19 cellular contexts compared by ENCODE assay signal in genomic region chr16:12290868-12291267, GRCh38.
DNase-seq lines count a peak whose midpoint lies in the region; ATAC-seq and TF ChIP-seq lines count a peak whose summit lies in the region.
"Had no signal": no experiment of that assay in that cellular context is flagged by ENCODE, and none has a peak within 500 bp of the region (broad histone marks: within the 10 kb centered on the region; RNA-seq: fewer than 3 reads in every experiment).

No MANE protein-coding gene starts in this region.

- DNase-seq in naive B cell: no peak
- no peak for DNase-seq in NCI-H1436 (lab: John Stamatoyannopoulos, UW)
- no peak for DNase-seq in SKM-1 (lab: John Stamatoyannopoulos, UW; ENCODE audit: unreplicated experiment)
- no peak for DNase-seq in left lobe of liver (ENCODE audit: low spot score)
- DNase-seq: Caco-2; CD4-positive, CD25-positive, alpha-beta regulatory T cell; CD8-positive, alpha-beta T cell; DMS153; DND-41; EL; GDM1; GM23248; H7; HCEC 1CT had no signal

- peaks cover 10% of the 10 kb centered on the region; the same call in 1 of the 2 replicates for H3K36me3 ChIP-seq in DOHH2 (ENCODE audit: control insufficient read depth, low read length)
- H3K36me3 ChIP-seq in OCI-LY1 (ENCODE audit: insufficient read depth, low read length): peaks cover 61% of the 10 kb centered on the region

- H3K9me3 Mint-ChIP-seq in naive B cell: peaks cover 3 to 13% (median 9%) of the 10 kb centered on the region in 7 donors

- H3K4me3 Mint-ChIP-seq in naive B cell: peak overlapping the region in 2 of 8 donors; percentile 36 to 72
- H3K4me3 Mint-ChIP-seq: CD4-positive, CD25-positive, alpha-beta regulatory T cell; CD8-positive, alpha-beta T cell had no signal

- no peak overlapping the region for H2AFZ ChIP-seq in OCI-LY1 (ENCODE audit: low read length)
- H2AFZ ChIP-seq: GM23248 had no signal

- peaks cover 31% of the 10 kb centered on the region for H3F3A ChIP-seq in DOHH2 (ENCODE audit: control insufficient read depth, insufficient read depth)
- H3F3A ChIP-seq in OCI-LY1 (ENCODE audit: insufficient read depth, low read length): no peaks in the 10 kb centered on the region

- H3K27me3 ChIP-seq in DOHH2 (ENCODE audit: control insufficient read depth, low read length) (no peaks in the 10 kb centered on the region), OCI-LY1 (ENCODE audit: insufficient read depth, low read length) (no peaks in the 10 kb centered on the region)
- H3K27me3 ChIP-seq: BLaER1 had no signal

- H3K4me1 ChIP-seq in DOHH2 (ENCODE audit: control insufficient read depth, low read length) (peaks cover 86% of the 10 kb centered on the region), OCI-LY1 (ENCODE audit: insufficient read depth, low read length, severe bottlenecking) (peaks cover 97% of the 10 kb centered on the region)
- H3K4me1 ChIP-seq: Caco-2 had no signal

- ATAC-seq in naive B cell (ENCODE audit: low read depth in 2 of 2) (no peak), left lobe of liver (no peak)
- ATAC-seq: CD8-positive, alpha-beta T cell; GM12878 had no signal

- no peaks in the 10 kb centered on the region for H4K20me1 ChIP-seq in DOHH2 (ENCODE audit: control insufficient read depth, insufficient read depth, low read depth, low read length)
- no peaks in the 10 kb centered on the region for H4K20me1 ChIP-seq in OCI-LY1 (ENCODE audit: insufficient read depth, low read length)
- H4K20me1 ChIP-seq: BLaER1 had no signal

- TF ChIP-seq CTCF in DOHH2 (IDR thresholded peaks at IDR 0.05; ENCODE audit: low read depth, low read length, poor library complexity, severe bottlenecking) (no peak), OCI-LY1 (IDR thresholded peaks at IDR 0.05; ENCODE audit: low read length) (no peak)

- no peaks in the 10 kb centered on the region for H3K79me2 ChIP-seq in DOHH2 (ENCODE audit: control insufficient read depth, low read length)
- H3K79me2 ChIP-seq in OCI-LY1 (ENCODE audit: insufficient read depth, low read length): no peaks in the 10 kb centered on the region

- H3K9me2 ChIP-seq in DOHH2 (replicated peaks; ENCODE audit: control insufficient read depth, low read length) (no peaks in the 10 kb centered on the region), OCI-LY1 (ENCODE audit: low read depth, low read length) (no peaks in the 10 kb centered on the region)

- peak overlapping the region; percentile 80 for H3K27ac ChIP-seq in DOHH2 (ENCODE audit: low read depth, low read length)
- H3K27ac ChIP-seq in OCI-LY1 (ENCODE audit: low read depth, low read length, poor library complexity, severe bottlenecking): peak overlapping the region; percentile 94
- H3K27ac ChIP-seq: BLaER1, C4-2B, GM23248 had no signal

- peak overlapping the region; percentile 56 for H3K4me2 ChIP-seq in DOHH2 (ENCODE audit: low read length)
- no peak overlapping the region for H3K4me2 ChIP-seq in OCI-LY1 (ENCODE audit: low read length)

- H3K36me3 Mint-ChIP-seq in naive B cell: peaks cover 37 to 42% of the 10 kb centered on the region in 2 donors

- H3K9ac ChIP-seq in OCI-LY1 (ENCODE audit: low read length): no peak overlapping the region; the same call in 1 of the 2 replicates
- H3K9ac ChIP-seq: BLaER1, GM23248 had no signal

- peak overlapping the region in 4 of 6 donors; percentile 73 to 95 (median 80) for H3K27ac Mint-ChIP-seq in naive B cell
- H3K27ac Mint-ChIP-seq: CD4-positive, CD25-positive, alpha-beta regulatory T cell; CD8-positive, alpha-beta T cell had no signal

- H3K9me3 ChIP-seq in DOHH2 (ENCODE audit: control insufficient read depth, insufficient read depth, low read length) (peaks cover 9% of the 10 kb centered on the region), OCI-LY1 (ENCODE audit: low read length) (no peaks in the 10 kb centered on the region)
- H3K9me3 ChIP-seq: Caco-2 had no signal

- H3K4me1 Mint-ChIP-seq in naive B cell: peaks cover 44 to 58% (median 49%) of the 10 kb centered on the region in 3 donors

- H3K4me3 ChIP-seq in DOHH2 (ENCODE audit: low read length) (peak overlapping the region; percentile 52), OCI-LY1 (ENCODE audit: low read depth, low read length, poor library complexity, severe bottlenecking) (no peak overlapping the region)
- H3K4me3 ChIP-seq: BLaER1, GM12878, GM23248 had no signal

- no peaks in the 10 kb centered on the region for H3K27me3 Mint-ChIP-seq in naive B cell
- H3K27me3 Mint-ChIP-seq: CD4-positive, CD25-positive, alpha-beta regulatory T cell had no signal
